ENCODE assay signal across 14 cellular contexts in genomic region chr19:28883241-28883693, GRCh38.
DNase-seq lines count a peak whose midpoint lies in the region; ATAC-seq and TF ChIP-seq lines count a peak whose summit lies in the region.
"Had no signal": no experiment of that assay in that cellular context is flagged by ENCODE, and none has a peak within 500 bp of the region (broad histone marks: within the 10 kb centered on the region; RNA-seq: fewer than 3 reads in every experiment).

No MANE protein-coding gene starts in this region.

- no peak overlapping the region for H3K4me2 ChIP-seq in H9 (ENCODE audit: insufficient read depth, insufficient read length, low read length)
- H3K4me2 ChIP-seq: PC-9 had no signal

- H2BK15ac ChIP-seq in H9 (ENCODE audit: low read depth, low read length) = no peak overlapping the region

- no peak overlapping the region for H2BK12ac ChIP-seq in H9 (ENCODE audit: insufficient read length, low read depth, low read length)

- H2BK120ac ChIP-seq in H9 (ENCODE audit: low read depth, low read length, poor library complexity, severe bottlenecking) = no peak overlapping the region

- peaks cover 73 to 74% of the 10 kb centered on the region in 2 experiments for H3K4me1 Mint-ChIP-seq in H9
- H3K4me1 Mint-ChIP-seq: activated CD8-positive, alpha-beta memory T cell treated with anti-CD3 and anti-CD28 coated beads, Interleukin-2, amount 10 ng/mL, durations not matched to agents 7 days and 5 days had no signal

- H3K27ac ChIP-seq in H9 (ENCODE audit: insufficient read length, low read depth, low read length) (no peak overlapping the region), left lung (no peak overlapping the region), stomach smooth muscle (ENCODE audit: low read length) (peak overlapping the region; percentile 31)
- H3K27ac ChIP-seq: parathyroid adenoma, PC-9 had no signal

- H3K9me3 ChIP-seq in H9 (ENCODE audit: control insufficient read depth, low read depth, low read length) (no peaks in the 10 kb centered on the region), left lung (no peaks in the 10 kb centered on the region), stomach smooth muscle (ENCODE audit: control insufficient read depth in 2 of 2, low read length in 2 of 2) (no peaks in the 10 kb centered on the region)
- H3K9me3 ChIP-seq: Caco-2 had no signal

- H3K36me3 Mint-ChIP-seq in H9 (ENCODE audit: insufficient read depth in 1 of 3, low read depth in 3 of 3) = peaks cover 0 to 2% (median 0%) of the 10 kb centered on the region in 3 experiments; a peak in 2 of 7 replicates
- H3K36me3 Mint-ChIP-seq: activated CD8-positive, alpha-beta memory T cell treated with anti-CD3 and anti-CD28 coated beads, Interleukin-2, amount 10 ng/mL, durations not matched to agents 7 days and 5 days had no signal

- H3K79me1 ChIP-seq in H9 (ENCODE audit: insufficient read depth, low read depth, low read length, poor library complexity, severe bottlenecking) = no peaks in the 10 kb centered on the region

- no peaks in the 10 kb centered on the region for H3K23me2 ChIP-seq in H9 (ENCODE audit: insufficient read length, low read depth, low read length, poor library complexity, severe bottlenecking)

- intact Hi-C loops in left lung (cut with DNase I) = no loop called here

- H3K9me3 Mint-ChIP-seq in H9 = peaks cover 0 to 3% of the 10 kb centered on the region in 2 experiments; a peak in 2 of 5 replicates

- ATAC-seq in left lung (peak; percentile 65), HG02840 (IDR thresholded peaks at IDR 0.05; ENCODE audit: low FRiP score, unreplicated experiment) (no peak), GM18873 (IDR thresholded peaks at IDR 0.05; ENCODE audit: low FRiP score, unreplicated experiment) (no peak)
- ATAC-seq: activated CD8-positive, alpha-beta memory T cell treated with anti-CD3 and anti-CD28 coated beads, Interleukin-2, amount 10 ng/mL, durations not matched to agents 7 days and 5 days; left colon had no signal

- no peak overlapping the region for H3K9ac ChIP-seq in H9 (ENCODE audit: extremely low read depth, insufficient read length, low read length)
- H3K9ac ChIP-seq in stomach smooth muscle (ENCODE audit: low read length in 2 of 2) = peak overlapping the region in 1 of 2 donors; percentile 42
- H3K9ac ChIP-seq: parathyroid adenoma had no signal

- no peak overlapping the region for H3K4me3 ChIP-seq in left lung
- H3K4me3 ChIP-seq in stomach smooth muscle (ENCODE audit: low read length in 2 of 2) = peak overlapping the region; percentile 55 to 60
- H3K4me3 ChIP-seq: PC-9 had no signal

- no peak overlapping the region for H3K56ac ChIP-seq in H9 (ENCODE audit: insufficient read length, low read depth, low read length)

- H3K4me1 ChIP-seq in H9 (ENCODE audit: insufficient read depth, low read length) (peaks cover 27% of the 10 kb centered on the region; the same call in 1 of the 2 replicates), left lung (no peaks in the 10 kb centered on the region), stomach smooth muscle (ENCODE audit: control insufficient read depth, insufficient read depth, low read length) (peaks cover 17% of the 10 kb centered on the region)
- H3K4me1 ChIP-seq: Caco-2, parathyroid adenoma had no signal

- H3K18ac ChIP-seq in H9 (ENCODE audit: insufficient read length, low read depth, low read length) = no peak overlapping the region

- no peaks in the 10 kb centered on the region for H4K20me1 ChIP-seq in H9 (ENCODE audit: control insufficient read depth, insufficient read depth, insufficient read length)

- H2BK5ac ChIP-seq in H9 (ENCODE audit: insufficient read length, low read length) = no peak overlapping the region

- no peak overlapping the region for H3K4ac ChIP-seq in H9 (ENCODE audit: low read depth, low read length)

- H3K27me3 ChIP-seq in H9 (ENCODE audit: insufficient read depth, low read length) = no peaks in the 10 kb centered on the region
- peaks cover 0 to 38% of the 10 kb centered on the region in 2 donors for H3K27me3 ChIP-seq in left lung
- no peaks in the 10 kb centered on the region for H3K27me3 ChIP-seq in stomach smooth muscle (ENCODE audit: control insufficient read depth in 1 of 2, insufficient read depth in 2 of 2, low read length in 2 of 2)

- H3K36me3 ChIP-seq in left lung = no peaks in the 10 kb centered on the region
- H3K36me3 ChIP-seq in stomach smooth muscle (ENCODE audit: control insufficient read depth in 2 of 2, insufficient read depth in 2 of 2, low read length in 2 of 2) = no peaks in the 10 kb centered on the region

- no peak overlapping the region for H2AFZ ChIP-seq in H9 (ENCODE audit: low read length)
- H2AFZ ChIP-seq: parathyroid adenoma, PC-9 had no signal

- H4K8ac ChIP-seq in H9 (replicated peaks; ENCODE audit: insufficient read length, low read depth, low read length) = no peak overlapping the region

- no peak overlapping the region for H3K23ac ChIP-seq in H9 (ENCODE audit: insufficient read length, low read depth, low read length)

- H3K79me2 ChIP-seq in H9 (ENCODE audit: insufficient read depth, low read length) = no peaks in the 10 kb centered on the region
- H3K79me2 ChIP-seq: parathyroid adenoma had no signal

- H4K91ac ChIP-seq in H9 (ENCODE audit: insufficient read length, low read depth, low read length) = no peak overlapping the region

- TF ChIP-seq CTCF in H9 (conservative IDR thresholded peaks at IDR 0.05) (no peak), left lung (IDR thresholded peaks at IDR 0.05) (no peak)

- H2AK5ac ChIP-seq in H9 (ENCODE audit: insufficient read length, low read length) = no peak overlapping the region

- no CpG with 5 or more reads among the region's 9 CpGs for WGBS in H9 (ENCODE audit: extremely low coverage, insufficient read length, low lambda C conversion rate)

- peaks cover 1% of the 10 kb centered on the region for H3K27me3 Mint-ChIP-seq in H9 (ENCODE audit: low read depth)
- H3K27me3 Mint-ChIP-seq: activated CD8-positive, alpha-beta memory T cell treated with anti-CD3 and anti-CD28 coated beads, Interleukin-2, amount 10 ng/mL, durations not matched to agents 7 days and 5 days had no signal

- no peak overlapping the region for H3T11ph ChIP-seq in H9 (ENCODE audit: low read length)

- peak; percentile 34 for DNase-seq in H9
- DNase-seq in fibroblast of gingiva (ENCODE audit: low read depth) = peak; percentile 50
- peak in 1 of 2 donors; percentile 53 for DNase-seq in left lung
- no peak for DNase-seq in DMS153 treated with DMSO at 0.1 percent for 48 hours (lab: John Stamatoyannopoulos, UW; ENCODE audit: unreplicated experiment)
- no peak for DNase-seq in effector CD4-positive, alpha-beta T cell
- DNase-seq: activated CD8-positive, alpha-beta memory T cell treated with anti-CD3 and anti-CD28 coated beads, Interleukin-2, amount 10 ng/mL, durations not matched to agents 7 days and 5 days; Caco-2; left colon; NCI-H2171; PC-9 had no signal

- peak overlapping the region in 2 of 3 experiments; percentile 62 to 89; a peak in 3 of 7 replicates for H3K27ac Mint-ChIP-seq in H9
- H3K27ac Mint-ChIP-seq: activated CD8-positive, alpha-beta memory T cell treated with anti-CD3 and anti-CD28 coated beads, Interleukin-2, amount 10 ng/mL, durations not matched to agents 7 days and 5 days had no signal

- H3K14ac ChIP-seq in H9 (ENCODE audit: insufficient read depth, low read length) = no peak overlapping the region

- no peak overlapping the region for H4K5ac ChIP-seq in H9 (ENCODE audit: insufficient read length, low read depth, low read length)

- H2BK20ac ChIP-seq in H9 (ENCODE audit: low read depth, low read length, poor library complexity, severe bottlenecking) = no peak overlapping the region

- H3K4me3 Mint-ChIP-seq in H9 = peak overlapping the region; percentile 21 to 50; a peak in 4 of 5 replicates
- H3K4me3 Mint-ChIP-seq: activated CD8-positive, alpha-beta memory T cell treated with anti-CD3 and anti-CD28 coated beads, Interleukin-2, amount 10 ng/mL, durations not matched to agents 7 days and 5 days had no signal

Comparison
In these comparisons a context has a peak if more than half of its experiments do, and no peak if none do; other contexts are left out.
1. DNase-seq: peak in H9 (single experiment) and fibroblast of gingiva (single experiment); none in DMS153 treated with DMSO at 0.1 percent for 48 hours (single experiment) and effector CD4-positive, alpha-beta T cell (single experiment).
2. H3K4me3 ChIP-seq: peak in stomach smooth muscle (2 of 2); none in left lung (0 of 2).